ENCODE assay signal across 11 cellular contexts in genomic region chr18:58222439-58223125, GRCh38.
A peak's percentile ranks its signal among the peaks of the same experiment; 100 is the strongest.
DNase-seq lines count a peak whose midpoint lies in the region; ATAC-seq, FAIRE-seq and TF ChIP-seq lines count a peak whose summit lies in the region.
"Had no signal": no experiment of that assay in that cellular context is flagged by ENCODE, and none has a peak within 500 bp of the region (broad histone marks: within the 10 kb centered on the region; RNA-seq: fewer than 3 reads in every experiment).

No MANE protein-coding gene starts in this region.

- TF ChIP-seq EP300 in K562 (IDR thresholded peaks at IDR 0.05; ENCODE audit: low read length) (no peak), transverse colon (IDR thresholded peaks at IDR 0.05; ENCODE audit: low read depth) (no peak)

- peaks cover 47% of the 10 kb centered on the region for H3K79me2 ChIP-seq in K562 (ENCODE audit: control insufficient read depth, insufficient read depth, low read length)

- no peak for TF ChIP-seq CTCF in K562 (IDR thresholded peaks at IDR 0.05 in 2 of 3, conservative IDR thresholded peaks at IDR 0.05 in 1 of 3; ENCODE audit: insufficient read depth in 2 of 3, low read depth in 1 of 3, low read length in 3 of 3)
- no peak for TF ChIP-seq CTCF in transverse colon (IDR thresholded peaks at IDR 0.05)

- in situ Hi-C loops in K562 (cut with MboI) (no loop called here), transverse colon (cut with MboI; ENCODE audit: low pct_ligation_motif_present in 1 of 4, low pct_unique_long_range_greater_than_20kb in 1 of 4, low sequenced_read_pairs in 3 of 4) (no loop called here)

- H3K4me3 ChIP-seq in HUES6 (ENCODE audit: low read depth, low read length) (peak overlapping the region; percentile 52; the same call in 1 of the 2 replicates), K562 (peak overlapping the region; percentile 42), transverse colon (peak overlapping the region in 3 of 4 donors; percentile 10 to 43 (median 26))

- FAIRE-seq in K562 (lab: Jason Lieb, UNC) = no peak

- no peak overlapping the region for H3K9ac ChIP-seq in HUES6 (ENCODE audit: low read length)
- peak overlapping the region in 1 of 2 experiments; percentile 73; a peak in 2 of 4 replicates for H3K9ac ChIP-seq in K562 (ENCODE audit: insufficient read depth in 1 of 2, low read depth in 2 of 2, low read length in 2 of 2)

- peaks cover 0 to 12% (median 0%) of the 10 kb centered on the region in 5 donors for H3K27me3 Mint-ChIP-seq in naive thymus-derived CD8-positive, alpha-beta T cell

- peaks cover 63% of the 10 kb centered on the region for H3K4me1 ChIP-seq in HUES6 (ENCODE audit: control insufficient read depth, insufficient read depth, low read length)
- peaks cover 6 to 21% of the 10 kb centered on the region in 2 experiments; a peak in 4 of 5 replicates for H3K4me1 ChIP-seq in K562 (replicated peaks in 1 of 2; ENCODE audit: control insufficient read depth in 2 of 2, insufficient read depth in 2 of 2, low read length in 2 of 2)
- H3K4me1 ChIP-seq in transverse colon = peaks cover 0 to 50% (median 35%) of the 10 kb centered on the region in 4 donors

- no peaks in the 10 kb centered on the region for H3K9me3 Mint-ChIP-seq in naive thymus-derived CD8-positive, alpha-beta T cell
- H3K9me3 Mint-ChIP-seq: activated naive CD4-positive, alpha-beta T cell treated with anti-CD3 and anti-CD28 coated beads, Interleukin-2, amount 10 ng/mL, durations not matched to agents 7 days and 5 days had no signal

- intact Hi-C loops in K562 (cut with micrococcal nuclease) = no loop called here
- intact Hi-C loops in left colon (cut with DNase I, micrococcal nuclease) = no loop called here
- intact Hi-C loops in transverse colon (cut with DNase I; ENCODE audit: low total_unique reads) = no loop called here

- H4K20me1 ChIP-seq in K562 (replicated peaks; ENCODE audit: control insufficient read depth, insufficient read depth, low read length) = no peaks in the 10 kb centered on the region; the same call in 1 of the 2 replicates

- POLR2A ChIA-PET in K562 (lab: Yijun Ruan, JAX) = interaction anchor here (0.9 to 1.2 kb wide), 3 partner anchors 19 to 42 kb away, joined by 3 to 5 read pairs (median 4); no protein-coding TSS in a partner anchor
- POLR2A ChIA-PET in naive thymus-derived CD8-positive, alpha-beta T cell (lab: Charles Lee) = no interaction called here

- WGBS in K562 (ENCODE audit: insufficient coverage, low coverage, missing lambda C conversion rate) = 36% methylated on average over 3 of the region's 3 CpGs
- WGBS in transverse colon (ENCODE audit: low coverage in 1 of 2), 2 donors = 19 to 45% methylated on average over 3 of the region's 3 CpGs

- peak overlapping the region in 1 of 10 donors; percentile 28 for H3K27ac Mint-ChIP-seq in naive thymus-derived CD8-positive, alpha-beta T cell
- H3K27ac Mint-ChIP-seq: activated naive CD4-positive, alpha-beta T cell treated with anti-CD3 and anti-CD28 coated beads, Interleukin-2, amount 10 ng/mL, durations not matched to agents 7 days and 5 days had no signal

- peaks cover 0 to 21% (median 2%) of the 10 kb centered on the region in 4 donors for H3K4me1 Mint-ChIP-seq in naive thymus-derived CD8-positive, alpha-beta T cell
- H3K4me1 Mint-ChIP-seq: activated naive CD4-positive, alpha-beta T cell treated with anti-CD3 and anti-CD28 coated beads, Interleukin-2, amount 10 ng/mL, durations not matched to agents 7 days and 5 days had no signal

- no peak overlapping the region for H2AFZ ChIP-seq in K562 (ENCODE audit: low read depth, low read length)

- no peak overlapping the region for H3K4me3 Mint-ChIP-seq in naive thymus-derived CD8-positive, alpha-beta T cell
- H3K4me3 Mint-ChIP-seq: activated naive CD4-positive, alpha-beta T cell treated with anti-CD3 and anti-CD28 coated beads, Interleukin-2, amount 10 ng/mL, durations not matched to agents 7 days and 5 days had no signal

- no peak for TF ChIP-seq POLR2A in K562 (conservative IDR thresholded peaks at IDR 0.05)
- no peak for TF ChIP-seq POLR2A in transverse colon (IDR thresholded peaks at IDR 0.05)

- no peak for TF ChIP-seq RAD21 in K562 (CRISPR knock-in tag; conservative IDR thresholded peaks at IDR 0.05 in 1 of 2, IDR thresholded peaks at IDR 0.05 in 1 of 2)

- CTCF ChIA-PET in K562 (lab: Yijun Ruan, JAX; ENCODE audit: low intra/inter-chr PET ratio) = no interaction called here

- BruUV-seq in K562 (replicated peaks; lab: Mats Ljungman, UMichigan) = no TSS peak

- H3K36me3 Mint-ChIP-seq in naive thymus-derived CD8-positive, alpha-beta T cell = no peaks in the 10 kb centered on the region
- H3K36me3 Mint-ChIP-seq: activated naive CD4-positive, alpha-beta T cell treated with anti-CD3 and anti-CD28 coated beads, Interleukin-2, amount 10 ng/mL, durations not matched to agents 7 days and 5 days had no signal

- H3K9me3 ChIP-seq in HUES6 (ENCODE audit: control insufficient read depth, insufficient read depth, low read depth, low read length) (no peaks in the 10 kb centered on the region), K562 (replicated peaks; ENCODE audit: control insufficient read depth, insufficient read depth, low read depth, low read length) (no peaks in the 10 kb centered on the region), transverse colon (no peaks in the 10 kb centered on the region)

- H3K27ac ChIP-seq in HUES6 (ENCODE audit: low read depth, low read length) (no peak overlapping the region), K562 (ENCODE audit: extremely low read depth, low read depth, low read length) (peak overlapping the region; percentile 83; the same call in 1 of the 3 replicates), transverse colon (peak overlapping the region; percentile 82 to 84 (median 84))

- H3K27me3 ChIP-seq in HUES6 (ENCODE audit: control insufficient read depth, insufficient read depth, low read length) = no peaks in the 10 kb centered on the region
- H3K27me3 ChIP-seq in K562 (ENCODE audit: control insufficient read depth in 2 of 2, insufficient read depth in 2 of 2, low read length in 2 of 2) = no peaks in the 10 kb centered on the region
- no peaks in the 10 kb centered on the region for H3K27me3 ChIP-seq in transverse colon

- H3K4me2 ChIP-seq in K562 (ENCODE audit: insufficient read depth, low read length) = peak overlapping the region; percentile 95

- ATAC-seq in K562 = no peak
- peak; percentile 11 for ATAC-seq in left colon
- ATAC-seq in naive thymus-derived CD8-positive, alpha-beta T cell = no peak

- H3K36me3 ChIP-seq in HUES6 (ENCODE audit: control insufficient read depth, insufficient read depth, low read length) (no peaks in the 10 kb centered on the region), K562 (ENCODE audit: control insufficient read depth, insufficient read depth, low read length) (no peaks in the 10 kb centered on the region), transverse colon (no peaks in the 10 kb centered on the region)

- DNase-seq in K562 (ENCODE audit: extremely low read depth in 1 of 4, low spot score in 3 of 4) (no peak), left colon (no peak), transverse colon (no peak), inferior parietal cortex (ENCODE audit: extremely low spot score) (no peak), globus pallidus (ENCODE audit: low spot score) (no peak)
- no peak for DNase-seq in naive thymus-derived CD8-positive, alpha-beta T cell
- DNase-seq: activated CD4-positive, CD25-positive, alpha-beta regulatory T cell; activated naive CD4-positive, alpha-beta T cell treated with anti-CD3 and anti-CD28 coated beads, Interleukin-2, amount 10 ng/mL, durations not matched to agents 7 days and 5 days; NK-92 treated with Interleukin-12 subunit alpha and Interleukin-12 subunit beta, amount 100 ng/mL, for 24 hours; stimulated activated CD4-positive, alpha-beta T cell treated with anti-CD3 and anti-CD28 coated beads, Interleukin-2, amount 100 ng/mL, for 24 hours had no signal

- H3K9me1 ChIP-seq in K562 (ENCODE audit: control insufficient read depth, insufficient read depth, low read length) = no peaks in the 10 kb centered on the region

TF ChIP-seq in K562, 482 proteins besides CTCF, POLR2A, EP300 and RAD21 (continues in another document):
- TF ChIP-seq SRSF1 (IDR thresholded peaks at IDR 0.05; ENCODE audit: low read depth, low read length) (no peak), TAF15 (IDR thresholded peaks at IDR 0.05; ENCODE audit: low read depth, low read length) (no peak), KLF1 (tag; IDR thresholded peaks at IDR 0.05) (no peak)
